ENCODE assay signal across 11 cellular contexts in the genomic region with DNA sequence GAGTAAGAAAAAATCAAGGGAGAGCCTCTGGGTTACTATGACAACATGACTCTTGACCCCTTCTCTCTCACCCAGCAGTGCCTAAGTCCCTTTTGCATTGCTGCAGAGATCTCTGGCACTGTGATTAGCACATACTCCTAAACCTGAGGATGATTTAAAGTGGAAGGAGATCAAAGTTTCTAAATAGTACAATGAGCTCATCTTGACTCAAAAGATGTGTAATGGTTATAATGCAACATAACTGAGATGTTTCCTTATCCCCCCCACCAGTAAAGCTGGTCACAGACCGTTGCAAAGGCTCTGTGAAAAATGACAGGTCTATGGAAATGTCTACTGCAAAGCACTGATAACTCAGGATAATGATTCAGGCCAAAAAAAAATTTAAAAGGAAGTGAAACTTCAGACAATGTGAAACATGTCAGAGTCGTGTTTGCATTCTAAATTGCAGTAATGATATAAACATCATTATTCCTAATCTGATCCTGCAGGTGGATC.
DNase-seq lines count a peak whose midpoint lies in the region; ATAC-seq, FAIRE-seq and TF ChIP-seq lines count a peak whose summit lies in the region.
"Had no signal": no experiment of that assay in that cellular context is flagged by ENCODE, and none has a peak within 500 bp of the region (broad histone marks: within the 10 kb centered on the region; RNA-seq: fewer than 3 reads in every experiment).

No MANE protein-coding gene starts in this region.

- in situ Hi-C loops in KBM-7 (cut with MboI; ENCODE audit: low pct_unique_long_range_greater_than_20kb, low sequenced_read_pairs): no loop called here

- H3K27me3 Mint-ChIP-seq in astrocyte (ENCODE audit: low read depth, unreplicated experiment): no peaks in the 10 kb centered on the region
- H3K27me3 Mint-ChIP-seq: type B pancreatic cell had no signal

- ATAC-seq in GM21786 (IDR thresholded peaks at IDR 0.05; ENCODE audit: unreplicated experiment): peak; percentile 71

- no peak overlapping the region for H3K4me2 ChIP-seq in astrocyte (ENCODE audit: low read length)

- H3K36me3 ChIP-seq in astrocyte (ENCODE audit: insufficient read depth, low read length) (no peaks in the 10 kb centered on the region), sigmoid colon (no peaks in the 10 kb centered on the region)

- no peak overlapping the region for H3K27ac ChIP-seq in astrocyte (ENCODE audit: low read depth, low read length)
- no peak overlapping the region for H3K27ac ChIP-seq in sigmoid colon

- H3K9me3 Mint-ChIP-seq in astrocyte (ENCODE audit: unreplicated experiment): peaks cover 2% of the 10 kb centered on the region
- H3K9me3 Mint-ChIP-seq: type B pancreatic cell had no signal

- 15% methylated on average over 2 of the region's 2 CpGs for WGBS in sigmoid colon, 2 donors

- no peak for TF ChIP-seq EP300 in sigmoid colon (IDR thresholded peaks at IDR 0.05)

- no peak for TF ChIP-seq POLR2A in sigmoid colon (IDR thresholded peaks at IDR 0.05)

- no peaks in the 10 kb centered on the region for H4K20me1 ChIP-seq in astrocyte (ENCODE audit: insufficient read depth, low read length)

- TF ChIP-seq CTCF in astrocyte (IDR thresholded peaks at IDR 0.05; ENCODE audit: insufficient read depth, low read depth, low read length) (no peak), sigmoid colon (IDR thresholded peaks at IDR 0.05) (no peak)

- no peak overlapping the region for H2AFZ ChIP-seq in astrocyte (ENCODE audit: low read depth, low read length)

- H3K9ac ChIP-seq in astrocyte (ENCODE audit: low read length): no peak overlapping the region

- DNase-seq in ELR (ENCODE audit: low read depth) (peak; percentile 2), KBM-7 (peak; percentile 30), astrocyte (ENCODE audit: low read depth) (peak; percentile 25), SHP77 (lab: John Stamatoyannopoulos, UW) (no peak), SHP77 treated with DMSO at 0.1 percent for 48 hours (lab: John Stamatoyannopoulos, UW) (no peak), sigmoid colon (no peak), GF-D8 (lab: John Stamatoyannopoulos, UW) (no peak)
- DNase-seq: NCI-H1417 treated with DMSO at 0.1 percent for 48 hours had no signal

- intact Hi-C loops in sigmoid colon (cut with DNase I): no loop called here

- no peaks in the 10 kb centered on the region for H3K27me3 ChIP-seq in astrocyte (ENCODE audit: insufficient read depth, low read length)
- no peaks in the 10 kb centered on the region for H3K27me3 ChIP-seq in sigmoid colon

- H3K9me3 ChIP-seq in astrocyte (ENCODE audit: insufficient read depth, low read depth, low read length) (no peaks in the 10 kb centered on the region), sigmoid colon (no peaks in the 10 kb centered on the region)

- no peak overlapping the region for H3K4me3 ChIP-seq in astrocyte (ENCODE audit: insufficient read depth, low read depth, low read length)
- no peak overlapping the region for H3K4me3 ChIP-seq in sigmoid colon

- no peak overlapping the region for H3K4me3 Mint-ChIP-seq in astrocyte (ENCODE audit: unreplicated experiment)
- H3K4me3 Mint-ChIP-seq: mesothelial cell of epicardium, type B pancreatic cell had no signal

- H3K79me2 ChIP-seq in astrocyte (ENCODE audit: insufficient read depth, low read length): no peaks in the 10 kb centered on the region

- FAIRE-seq in astrocyte (lab: Jason Lieb, UNC): no peak

- H3K27ac Mint-ChIP-seq in astrocyte (ENCODE audit: unreplicated experiment): no peak overlapping the region
- H3K27ac Mint-ChIP-seq: mesothelial cell of epicardium, type B pancreatic cell had no signal

- H3K4me1 Mint-ChIP-seq in astrocyte (ENCODE audit: low read depth, unreplicated experiment): peaks cover 4% of the 10 kb centered on the region

- H3K4me1 ChIP-seq in astrocyte (ENCODE audit: insufficient read depth, low read length): no peaks in the 10 kb centered on the region
- H3K4me1 ChIP-seq in sigmoid colon: no peaks in the 10 kb centered on the region

- H3K36me3 Mint-ChIP-seq in astrocyte (ENCODE audit: low read depth, unreplicated experiment): peaks cover 17% of the 10 kb centered on the region

Comparison
In these comparisons a context has a peak if more than half of its experiments do, and no peak if none do; other contexts are left out.
1. DNase-seq: peak in ELR (single experiment), KBM-7 (single experiment) and astrocyte (single experiment); none in SHP77 (0 of 2), SHP77 treated with DMSO at 0.1 percent for 48 hours (single experiment), sigmoid colon (single experiment) and GF-D8 (single experiment).